ENCODE assay signal across 8 cellular contexts in genomic region chr16:29811170-29811895, GRCh38. TPM values are rescaled to one million over a fixed set of nuclear protein-coding genes. Genes with fewer than 3 reads are reported as not detected.
DNase-seq lines count a peak whose midpoint lies in the region; ATAC-seq lines count a peak whose summit lies in the region.

No MANE protein-coding gene starts in this region.

- H3K27me3 ChIP-seq in mononuclear cell (ENCODE audit: insufficient read depth, low read length), result peaks cover 6% of the 10 kb centered on the region

- H3K36me3 Mint-ChIP-seq in activated T-cell treated with anti-CD3 and anti-CD28 coated beads, Interleukin-2, amount 50 U/mL, for 4 hours (ENCODE audit: insufficient read depth), result peaks cover 9% of the 10 kb centered on the region

- ATAC-seq in activated T-cell treated with anti-CD3 and anti-CD28 coated beads, Interleukin-2, amount 50 U/mL, for 4 hours, result peak; percentile 30 to 36
- ATAC-seq in esophagus mucosa, result peak; percentile 53

- H3K4me1 Mint-ChIP-seq in activated T-cell treated with anti-CD3 and anti-CD28 coated beads, Interleukin-2, amount 50 U/mL, for 4 hours (ENCODE audit: low read depth), result peaks cover 60% of the 10 kb centered on the region

- H3K4me1 ChIP-seq in mononuclear cell (ENCODE audit: insufficient read depth, low read length), result peaks cover 64% of the 10 kb centered on the region

- peak overlapping the region; percentile 24 for H3K4me3 ChIP-seq in mononuclear cell (ENCODE audit: low read length)

- no peaks in the 10 kb centered on the region for H3K27me3 Mint-ChIP-seq in activated T-cell treated with anti-CD3 and anti-CD28 coated beads, Interleukin-2, amount 50 U/mL, for 4 hours (ENCODE audit: low read depth)

- H3K4me3 Mint-ChIP-seq in activated T-cell treated with anti-CD3 and anti-CD28 coated beads, Interleukin-2, amount 50 U/mL, for 4 hours, result peak overlapping the region; percentile 78

- H3K9me3 Mint-ChIP-seq in activated T-cell treated with anti-CD3 and anti-CD28 coated beads, Interleukin-2, amount 50 U/mL, for 4 hours, result no peaks in the 10 kb centered on the region

- DNase-seq in NCI-H2081 (lab: John Stamatoyannopoulos, UW), result peak; percentile 74 to 77
- DNase-seq in NCI-H2081 treated with DMSO at 0.1 percent for 48 hours (lab: John Stamatoyannopoulos, UW), result no peak
- DNase-seq in HPDE6-E6E7 (ENCODE audit: extremely low spot score), result peak; percentile 89
- peak; percentile 67 for DNase-seq in NOMO-1 treated with DMSO at 0.1 percent for 48 hours (lab: John Stamatoyannopoulos, UW; ENCODE audit: unreplicated experiment)
- peak; percentile 53 for DNase-seq in activated T-cell treated with anti-CD3 and anti-CD28 coated beads, Interleukin-2, amount 50 U/mL, for 4 hours
- DNase-seq in stimulated activated naive CD4-positive, alpha-beta T cell (lab: John Stamatoyannopoulos, UW), result peak; percentile 38 to 69 (median 57)

- H3K9me3 ChIP-seq in mononuclear cell (ENCODE audit: low read depth, low read length), result no peaks in the 10 kb centered on the region

RNA-seq across cellular contexts. Expression of gene PRRT2, which starts 0.7 kb away (rescaled TPM):
- 1 to 10 TPM in 1 of 3 donors, under 1 TPM in 2; 0.34 to 1.6 (median 0.76) TPM for total RNA-seq in activated T-cell treated with anti-CD3 and anti-CD28 coated beads, Interleukin-2, amount 50 U/mL, for 4 hours
- total RNA-seq in esophagus mucosa (not detected), mononuclear cell (0.52 TPM)

RNA-seq across cellular contexts. Expression of gene PAGR1, which starts 4.6 kb away (rescaled TPM):
- 10 to 100 TPM; 35.2 to 40.9 (median 40.7) TPM for total RNA-seq in activated T-cell treated with anti-CD3 and anti-CD28 coated beads, Interleukin-2, amount 50 U/mL, for 4 hours
- total RNA-seq in esophagus mucosa (13.4 TPM), mononuclear cell (14.4 TPM)

RNA-seq across cellular contexts. Expression of gene MAZ, which starts 5.0 kb away (rescaled TPM):
- total RNA-seq in activated T-cell treated with anti-CD3 and anti-CD28 coated beads, Interleukin-2, amount 50 U/mL, for 4 hours, result 100 to 1,000 TPM; 321 to 471 (median 409) TPM
- total RNA-seq in esophagus mucosa, result 169 TPM
- 132 TPM for total RNA-seq in mononuclear cell

RNA-seq across cellular contexts. Expression of gene MVP, which starts 8.9 kb away (rescaled TPM):
- total RNA-seq in activated T-cell treated with anti-CD3 and anti-CD28 coated beads, Interleukin-2, amount 50 U/mL, for 4 hours, result 10 to 100 TPM; 80.6 to 86.4 (median 85.8) TPM
- total RNA-seq in esophagus mucosa (67.9 TPM), mononuclear cell (75.6 TPM)

RNA-seq across cellular contexts. Expression of gene KIF22, which starts 20.8 kb away (rescaled TPM):
- total RNA-seq in activated T-cell treated with anti-CD3 and anti-CD28 coated beads, Interleukin-2, amount 50 U/mL, for 4 hours, result 10 to 100 TPM; 73.5 to 82.2 (median 79.7) TPM
- total RNA-seq in esophagus mucosa (28.7 TPM), mononuclear cell (78.5 TPM)
